ENCODE assay signal across 17 cellular contexts in the genomic region with DNA sequence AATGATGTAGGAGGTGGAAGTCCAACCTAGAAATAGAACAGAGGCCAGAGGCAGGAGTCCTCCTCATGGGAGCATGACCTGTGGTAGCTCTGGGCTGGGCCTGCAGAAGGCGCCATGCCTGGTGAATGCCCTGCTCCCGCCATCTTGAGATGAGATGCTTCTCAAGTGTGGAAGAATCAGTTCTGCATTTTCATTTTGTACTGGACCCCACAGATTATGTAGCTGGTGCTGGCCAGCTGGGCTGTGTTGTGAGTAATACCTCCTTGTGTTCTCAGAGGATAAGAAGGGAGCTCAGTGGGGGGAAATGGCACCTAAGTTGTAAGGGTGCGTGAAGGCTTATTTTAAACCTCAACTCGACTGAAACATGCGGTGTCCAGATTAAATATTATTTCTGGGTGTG.
DNase-seq lines count a peak whose midpoint lies in the region; TF ChIP-seq lines count a peak whose summit lies in the region.
"Had no signal": no experiment of that assay in that cellular context is flagged by ENCODE, and none has a peak within 500 bp of the region (broad histone marks: within the 10 kb centered on the region; RNA-seq: fewer than 3 reads in every experiment).

No MANE protein-coding gene starts in this region.

- H3K27ac ChIP-seq in 22Rv1 (peak overlapping the region; percentile 45), ascending aorta (peak overlapping the region; percentile 21 to 64)

- H3K4me1 ChIP-seq in ascending aorta: peaks cover 0 to 2% of the 10 kb centered on the region in 2 donors
- H3K4me1 ChIP-seq: Caco-2 had no signal

- peaks cover 17% of the 10 kb centered on the region for H3K4me1 Mint-ChIP-seq in nephron
- H3K4me1 Mint-ChIP-seq: B cell had no signal

- no peak for TF ChIP-seq CTCF in 22Rv1 (IDR thresholded peaks at IDR 0.05)
- no peak for TF ChIP-seq CTCF in ascending aorta (IDR thresholded peaks at IDR 0.05)
- TF ChIP-seq CTCF in nephron (IDR thresholded peaks at IDR 0.05; ENCODE audit: unreplicated experiment in 3 of 3): no peak

- no peak overlapping the region for H3K4me3 ChIP-seq in ascending aorta

- H3K36me3 Mint-ChIP-seq in nephron (ENCODE audit: low read depth): no peaks in the 10 kb centered on the region

- intact Hi-C loops in ascending aorta (cut with DNase I): no loop called here

- no peaks in the 10 kb centered on the region for H3K36me3 ChIP-seq in ascending aorta

- peak overlapping the region; percentile 62 to 83 (median 63) for H3K27ac Mint-ChIP-seq in nephron
- H3K27ac Mint-ChIP-seq: B cell; CD4-positive, alpha-beta T cell had no signal

- no peak overlapping the region for H3K4me3 Mint-ChIP-seq in nephron
- H3K4me3 Mint-ChIP-seq: B cell; CD4-positive, alpha-beta T cell had no signal

- no peaks in the 10 kb centered on the region for H3K27me3 ChIP-seq in ascending aorta

- peaks cover 5% of the 10 kb centered on the region for H3K9me3 Mint-ChIP-seq in nephron
- H3K9me3 Mint-ChIP-seq: CD4-positive, alpha-beta T cell had no signal

- DNase-seq in MV-4-11 (lab: John Stamatoyannopoulos, UW) (peak; percentile 57), ascending aorta (ENCODE audit: low spot score in 2 of 2) (no peak), NCI-H2196 treated with DMSO at 0.1 percent for 48 hours (lab: John Stamatoyannopoulos, UW; ENCODE audit: unreplicated experiment) (no peak), NCI-H2107 treated with DMSO at 0.1 percent for 48 hours (lab: John Stamatoyannopoulos, UW; ENCODE audit: unreplicated experiment) (no peak), SHP77 (lab: John Stamatoyannopoulos, UW) (no peak)
- DNase-seq in stimulated activated CD4-positive, alpha-beta T cell treated with anti-CD3 and anti-CD28 coated beads, Interleukin-4, amount 100 ng/mL, for 24 hours: no peak
- DNase-seq: Caco-2; CD4-positive, alpha-beta T cell; GOT3; KG1; NCI-H1417; NCI-H187; NCI-H345; NCI-H526 had no signal

- no peaks in the 10 kb centered on the region for H3K9me3 ChIP-seq in ascending aorta
- H3K9me3 ChIP-seq: Caco-2 had no signal

- peaks cover 4% of the 10 kb centered on the region for H3K27me3 Mint-ChIP-seq in nephron (ENCODE audit: low read depth)
